In genomic region chr11:58060939-58061672, GRCh38 we compare ENCODE assay signal across 15 cellular contexts. TPM values are rescaled to one million over a fixed set of nuclear protein-coding genes. Genes with fewer than 3 reads are reported as not detected.
DNase-seq lines count a peak whose midpoint lies in the region; ATAC-seq and TF ChIP-seq lines count a peak whose summit lies in the region.
"Had no signal": no experiment of that assay in that cellular context is flagged by ENCODE, and none has a peak within 500 bp of the region (broad histone marks: within the 10 kb centered on the region; RNA-seq: fewer than 3 reads in every experiment).

No MANE protein-coding gene starts in this region.

- H3K4me2 ChIP-seq in neural progenitor cell, result no peak overlapping the region

- H3K4me3 ChIP-seq in fibroblast of mammary gland (ENCODE audit: control insufficient read depth, low read depth, low read length) (no peak overlapping the region), neural progenitor cell (no peak overlapping the region)
- H3K4me3 ChIP-seq: heart left ventricle, lung had no signal

- peaks cover 4% of the 10 kb centered on the region for H3K4me1 ChIP-seq in neural progenitor cell

- no peaks in the 10 kb centered on the region for H3K36me3 ChIP-seq in neural progenitor cell
- H3K36me3 ChIP-seq: heart left ventricle had no signal

- peak; percentile 32 for TF ChIP-seq CTCF in fibroblast of mammary gland (conservative IDR thresholded peaks at IDR 0.05; ENCODE audit: control insufficient read depth, insufficient read depth, low read depth, low read length)
- TF ChIP-seq CTCF in neural progenitor cell (IDR thresholded peaks at IDR 0.05), result peak; percentile 26

- no peak overlapping the region for H3K27ac Mint-ChIP-seq in neural progenitor cell
- H3K27ac Mint-ChIP-seq: activated naive CD4-positive, alpha-beta T cell treated with anti-CD3 and anti-CD28 coated beads, Interleukin-2, amount 50 U/mL, for 24 hours; stimulated activated memory B cell treated with anti-CD40 and anti-IgM and Interleukin-4, amounts not matched to agents 10 μg/mL and 1 μg/mL and 100 μg/mL, for 72 hours had no signal

- H3K79me2 ChIP-seq in neural progenitor cell (ENCODE audit: low read depth), result no peaks in the 10 kb centered on the region

- peaks cover 6% of the 10 kb centered on the region for H3K27me3 Mint-ChIP-seq in neural progenitor cell (ENCODE audit: insufficient read depth, low read depth)

- peak overlapping the region; percentile 52 for H2AFZ ChIP-seq in neural progenitor cell (replicated peaks)

- DNase-seq in EL (peak; percentile 55), SK-MEL-5 (ENCODE audit: low read depth, low spot score) (peak; percentile 48), fibroblast of mammary gland (ENCODE audit: low read depth) (peak; percentile 8), neural progenitor cell (ENCODE audit: low spot score) (peak; percentile 21), sciatic nerve (ENCODE audit: low spot score) (no peak), G401 (ENCODE audit: low spot score) (no peak), HPDE6-E6E7 (ENCODE audit: extremely low spot score) (no peak), KG1 (lab: John Stamatoyannopoulos, UW) (no peak)
- DNase-seq: heart left ventricle; stimulated activated CD4-positive, alpha-beta T cell treated with anti-CD3 and anti-CD28 coated beads, Interleukin-2, amount 100 ng/mL, for 48 hours; T-helper 2 cell had no signal

- H3F3A ChIP-seq in neural progenitor cell (ENCODE audit: low read depth), result no peaks in the 10 kb centered on the region

- no peak overlapping the region for H3K27ac ChIP-seq in neural progenitor cell

- intact Hi-C loops in sciatic nerve (cut with DNase I), result no loop called here

- ATAC-seq in sciatic nerve, result no peak
- ATAC-seq: heart left ventricle; stimulated activated memory B cell treated with anti-CD40 and anti-IgM and Interleukin-4, amounts not matched to agents 10 μg/mL and 1 μg/mL and 100 μg/mL, for 72 hours had no signal

- in situ Hi-C loops in SK-MEL-5 (cut with HindIII; ENCODE audit: low pct_unique_long_range_greater_than_20kb, low sequenced_read_pairs), result no loop called here
- in situ Hi-C loops in G401 (cut with HindIII; ENCODE audit: low sequenced_read_pairs), result no loop called here

- no peaks in the 10 kb centered on the region for H4K20me1 ChIP-seq in neural progenitor cell (ENCODE audit: low read depth)

- H3K9ac ChIP-seq in neural progenitor cell, result no peak overlapping the region

- no peaks in the 10 kb centered on the region for H3K36me3 Mint-ChIP-seq in neural progenitor cell
- H3K36me3 Mint-ChIP-seq: activated naive CD4-positive, alpha-beta T cell treated with anti-CD3 and anti-CD28 coated beads, Interleukin-2, amount 50 U/mL, for 24 hours; stimulated activated memory B cell treated with anti-CD40 and anti-IgM and Interleukin-4, amounts not matched to agents 10 μg/mL and 1 μg/mL and 100 μg/mL, for 72 hours had no signal

- no peaks in the 10 kb centered on the region for H3K9me3 ChIP-seq in neural progenitor cell (ENCODE audit: low read depth)

- peaks cover 10% of the 10 kb centered on the region for H3K4me1 Mint-ChIP-seq in neural progenitor cell
- H3K4me1 Mint-ChIP-seq: activated naive CD4-positive, alpha-beta T cell treated with anti-CD3 and anti-CD28 coated beads, Interleukin-2, amount 50 U/mL, for 24 hours; stimulated activated memory B cell treated with anti-CD40 and anti-IgM and Interleukin-4, amounts not matched to agents 10 μg/mL and 1 μg/mL and 100 μg/mL, for 72 hours had no signal

- H3K4me3 Mint-ChIP-seq in neural progenitor cell, result no peak overlapping the region
- H3K4me3 Mint-ChIP-seq: activated naive CD4-positive, alpha-beta T cell treated with anti-CD3 and anti-CD28 coated beads, Interleukin-2, amount 50 U/mL, for 24 hours; stimulated activated memory B cell treated with anti-CD40 and anti-IgM and Interleukin-4, amounts not matched to agents 10 μg/mL and 1 μg/mL and 100 μg/mL, for 72 hours had no signal

- no peaks in the 10 kb centered on the region for H3K27me3 ChIP-seq in neural progenitor cell
- H3K27me3 ChIP-seq: heart left ventricle had no signal

- H3K9me3 Mint-ChIP-seq in neural progenitor cell, result no peaks in the 10 kb centered on the region
- H3K9me3 Mint-ChIP-seq: activated naive CD4-positive, alpha-beta T cell treated with anti-CD3 and anti-CD28 coated beads, Interleukin-2, amount 50 U/mL, for 24 hours; stimulated activated memory B cell treated with anti-CD40 and anti-IgM and Interleukin-4, amounts not matched to agents 10 μg/mL and 1 μg/mL and 100 μg/mL, for 72 hours had no signal

RNA-seq across cellular contexts. Expression of gene OR6Q1, which starts 30.4 kb away (rescaled TPM):
- not detected in 2 replicates for total RNA-seq in SK-MEL-5 (2014; rRNA removed; shearing (Covaris generic))
- polyA plus RNA-seq in SK-MEL-5 (2015; cell fraction: cytosol; rRNA removed), result not detected in 2 replicates
- not detected in 2 replicates for polyA plus RNA-seq in SK-MEL-5 (2015; cell fraction: nucleus; rRNA removed)
- total RNA-seq in neural progenitor cell (ENCODE audit: low replicate concordance) (not detected in 2 replicates), sciatic nerve (not detected)
- total RNA-seq in G401 (2014; rRNA removed; shearing (Covaris generic)), result not detected in 2 replicates
- total RNA-seq: heart left ventricle, lung, posterior vena cava had no signal
- polyA plus RNA-seq: heart left ventricle, lung had no signal

RNA-seq across cellular contexts. Expression of gene OR9Q1, which starts 37.4 kb away (rescaled TPM):
- not detected in 2 replicates for total RNA-seq in SK-MEL-5 (2014; rRNA removed; shearing (Covaris generic))
- polyA plus RNA-seq in SK-MEL-5 (2015; cell fraction: cytosol; rRNA removed), result not detected in 2 replicates
- polyA plus RNA-seq in SK-MEL-5 (2015; cell fraction: nucleus; rRNA removed), result not detected in 2 replicates
- total RNA-seq in neural progenitor cell (ENCODE audit: low replicate concordance), result not detected in 2 replicates
- total RNA-seq in sciatic nerve, result not detected
- total RNA-seq in G401 (2014; rRNA removed; shearing (Covaris generic)), result not detected in 2 replicates
- total RNA-seq: heart left ventricle, posterior vena cava had no signal
- polyA plus RNA-seq: heart left ventricle, lung had no signal

Comparison
In these comparisons a context has a peak if more than half of its experiments do, and no peak if none do; other contexts are left out.
1. DNase-seq: peak in EL (single experiment), SK-MEL-5 (single experiment), fibroblast of mammary gland (single experiment) and neural progenitor cell (single experiment); none in sciatic nerve (single experiment), G401 (single experiment), HPDE6-E6E7 (single experiment) and KG1 (single experiment).